22 cellular contexts compared by ENCODE assay signal in genomic region chr21:34333150-34333739, GRCh38. TPM values are rescaled to one million over a fixed set of nuclear protein-coding genes. Genes with fewer than 3 reads are reported as not detected.
DNase-seq lines count a peak whose midpoint lies in the region; ATAC-seq and TF ChIP-seq lines count a peak whose summit lies in the region.
"Had no signal": no experiment of that assay in that cellular context is flagged by ENCODE, and none has a peak within 500 bp of the region (broad histone marks: within the 10 kb centered on the region; RNA-seq: fewer than 3 reads in every experiment).

No MANE protein-coding gene starts in this region.

- DNase-seq in EL (peak; percentile 82), WTC11 (ENCODE audit: low spot score) (no peak), fibroblast of peridontal ligament (ENCODE audit: extremely low read depth) (peak; percentile 30), smooth muscle cell (lab: John Stamatoyannopoulos, UW; ENCODE audit: unreplicated experiment) (no peak), LoVo (ENCODE audit: low spot score) (no peak), cerebellar cortex (ENCODE audit: low spot score) (no peak)
- no peak for DNase-seq in stimulated activated naive CD4-positive, alpha-beta T cell treated with Interleukin-2 at 50 U/mL for 16 hours (lab: John Stamatoyannopoulos, UW)
- no peak for DNase-seq in activated naive CD8-positive, alpha-beta T cell treated with anti-CD3 and anti-CD28 coated beads, Interleukin-2, amount 50 U/mL, for 24 hours
- DNase-seq: activated B cell treated with CpG ODN at 0.5 μM for 24 hours; activated gamma-delta T cell; BE2C; DMS153; erythroblast; GOT3; NCI-H1436; NCI-H524; PC-9; stimulated activated naive CD8-positive, alpha-beta T cell treated with anti-CD3 and anti-CD28 coated beads, Interleukin-15, Interleukin-2, amounts not matched to agents 100 U/mL and 50 U/mL, for 24 hours had no signal

- 0 out of 2 replicates have a peak, but pooled peaks cover 3% of the 10 kb centered on the region for H3K4me1 Mint-ChIP-seq in WTC11
- H3K4me1 Mint-ChIP-seq in activated naive CD8-positive, alpha-beta T cell treated with anti-CD3 and anti-CD28 coated beads, Interleukin-2, amount 50 U/mL, for 24 hours, result peaks cover 7% of the 10 kb centered on the region
- H3K4me1 Mint-ChIP-seq: activated B cell treated with CpG ODN at 0.5 μM for 24 hours, IgD-negative memory B cell had no signal

- no peaks in the 10 kb centered on the region for H4K20me1 ChIP-seq in smooth muscle cell (ENCODE audit: low read depth)

- H3K36me3 ChIP-seq in smooth muscle cell (ENCODE audit: low read depth), result no peaks in the 10 kb centered on the region
- H3K36me3 ChIP-seq: BE2C, cardiac muscle cell had no signal

- H3K9me3 ChIP-seq in smooth muscle cell (replicated peaks; ENCODE audit: low read depth), result no peaks in the 10 kb centered on the region
- H3K9me3 ChIP-seq: BE2C had no signal

- POLR2A ChIA-PET in WTC11 (lab: Charles Lee), result interaction anchor here (0.7 kb wide), 1 partner anchor 1431 kb away, joined by 6 read pairs; no protein-coding TSS in a partner anchor

- H3K27ac ChIP-seq in smooth muscle cell (ENCODE audit: low read depth), result peak overlapping the region; percentile 47
- H3K27ac ChIP-seq: cardiac muscle cell, PC-9 had no signal

- no peak for ATAC-seq in WTC11
- ATAC-seq in activated naive CD8-positive, alpha-beta T cell treated with anti-CD3 and anti-CD28 coated beads, Interleukin-2, amount 50 U/mL, for 24 hours, result no peak
- ATAC-seq: stimulated activated naive CD8-positive, alpha-beta T cell treated with anti-CD3 and anti-CD28 coated beads, Interleukin-15, Interleukin-2, amounts not matched to agents 100 U/mL and 50 U/mL, for 24 hours had no signal

- H3K27ac Mint-ChIP-seq in WTC11, result 0 out of 2 replicates have a peak overlapping the region, but pooled peaks have one; percentile 33
- no peak overlapping the region for H3K27ac Mint-ChIP-seq in activated naive CD8-positive, alpha-beta T cell treated with anti-CD3 and anti-CD28 coated beads, Interleukin-2, amount 50 U/mL, for 24 hours
- H3K27ac Mint-ChIP-seq: activated B cell treated with CpG ODN at 0.5 μM for 24 hours, IgD-negative memory B cell had no signal

- WGBS in smooth muscle cell (ENCODE audit: low lambda C conversion rate), result 49% methylated on average over 12 of the region's 12 CpGs

- H3K79me2 ChIP-seq in smooth muscle cell (ENCODE audit: low read depth), result no peaks in the 10 kb centered on the region

- H3K4me1 ChIP-seq in smooth muscle cell (ENCODE audit: low read depth), result peaks cover 24% of the 10 kb centered on the region
- H3K4me1 ChIP-seq: BE2C had no signal

- no peaks in the 10 kb centered on the region; the same call in 1 of the 2 replicates for H3K27me3 Mint-ChIP-seq in WTC11 (ENCODE audit: low read depth)
- no peaks in the 10 kb centered on the region for H3K27me3 Mint-ChIP-seq in activated naive CD8-positive, alpha-beta T cell treated with anti-CD3 and anti-CD28 coated beads, Interleukin-2, amount 50 U/mL, for 24 hours

- H3K36me3 Mint-ChIP-seq in WTC11, result peaks cover 10% of the 10 kb centered on the region
- no peaks in the 10 kb centered on the region for H3K36me3 Mint-ChIP-seq in activated naive CD8-positive, alpha-beta T cell treated with anti-CD3 and anti-CD28 coated beads, Interleukin-2, amount 50 U/mL, for 24 hours (ENCODE audit: low read depth)
- H3K36me3 Mint-ChIP-seq: IgD-negative memory B cell had no signal

- CTCF ChIA-PET in WTC11 (lab: Charles Lee), result interaction anchor here (2.3 kb wide), 1 partner anchor 14 kb away, joined by 19 read pairs; no protein-coding TSS in a partner anchor

- H3K9ac ChIP-seq in smooth muscle cell (ENCODE audit: low read depth), result no peak overlapping the region

- peak overlapping the region; percentile 69 for H3K4me2 ChIP-seq in smooth muscle cell
- H3K4me2 ChIP-seq: PC-9 had no signal

- peaks cover 18% of the 10 kb centered on the region for H3K9me3 Mint-ChIP-seq in WTC11
- no peaks in the 10 kb centered on the region for H3K9me3 Mint-ChIP-seq in activated naive CD8-positive, alpha-beta T cell treated with anti-CD3 and anti-CD28 coated beads, Interleukin-2, amount 50 U/mL, for 24 hours

- no peak overlapping the region for H3K4me3 Mint-ChIP-seq in WTC11
- no peak overlapping the region for H3K4me3 Mint-ChIP-seq in activated naive CD8-positive, alpha-beta T cell treated with anti-CD3 and anti-CD28 coated beads, Interleukin-2, amount 50 U/mL, for 24 hours
- H3K4me3 Mint-ChIP-seq: activated B cell treated with CpG ODN at 0.5 μM for 24 hours, IgD-negative memory B cell had no signal

- no peak overlapping the region for H3K4me3 ChIP-seq in smooth muscle cell
- H3K4me3 ChIP-seq: cardiac muscle cell, lung, PC-9, skin epidermis had no signal

- TF ChIP-seq CTCF in WTC11 (IDR thresholded peaks at IDR 0.05) (no peak), smooth muscle cell (IDR thresholded peaks at IDR 0.05; ENCODE audit: borderline replicate concordance, insufficient read depth, poor library complexity, severe bottlenecking) (no peak)

- H3F3A ChIP-seq in smooth muscle cell (ENCODE audit: low read depth), result no peaks in the 10 kb centered on the region

- H2AFZ ChIP-seq in smooth muscle cell (ENCODE audit: low read depth), result no peak overlapping the region
- H2AFZ ChIP-seq: PC-9 had no signal

- no peaks in the 10 kb centered on the region for H3K27me3 ChIP-seq in smooth muscle cell (ENCODE audit: low read depth)
- H3K27me3 ChIP-seq: BE2C, cardiac muscle cell had no signal

TF ChIP-seq in WTC11, 78 proteins besides CTCF, POLR2A, EP300 and RAD21 (continues in another document):
- TF ChIP-seq GRHL2 (CRISPR knock-in tag; IDR thresholded peaks at IDR 0.05; ENCODE audit: insufficient replicate concordance, severe bottlenecking) (no peak), PRRX2 (CRISPR knock-in tag; IDR thresholded peaks at IDR 0.05) (no peak), SOX15 (CRISPR knock-in tag; IDR thresholded peaks at IDR 0.05) (no peak), HMGXB4 (CRISPR knock-in tag; IDR thresholded peaks at IDR 0.05) (no peak), NFATC4 (CRISPR knock-in tag; IDR thresholded peaks at IDR 0.05) (no peak), ZNF281 (CRISPR knock-in tag; IDR thresholded peaks at IDR 0.05) (no peak), ERG (CRISPR knock-in tag; IDR thresholded peaks at IDR 0.05) (no peak)

RNA-seq across cellular contexts. Expression of gene KCNE2, which starts 30.6 kb away (rescaled TPM):
- total RNA-seq in WTC11 (2021), result 0.23 to 0.62 TPM (median 0.44 TPM) in 3 replicates
- not detected in 2 replicates for total RNA-seq in smooth muscle cell
- polyA plus RNA-seq in smooth muscle cell, result 0.45 and 1.1 TPM in 2 replicates
- total RNA-seq: activated B cell treated with CpG ODN at 0.5 μM for 24 hours, PC-9 had no signal
- polyA plus RNA-seq: IgD-negative memory B cell had no signal

RNA-seq across cellular contexts. Expression of gene SMIM11, which starts 42.1 kb away (rescaled TPM):
- total RNA-seq in WTC11 (2021) (1.4 to 17.3 TPM (median 2.8 TPM) in 3 replicates), smooth muscle cell (3.8 TPM in 1 of 2 replicates, not detected in the other)
- polyA plus RNA-seq in smooth muscle cell, result 0.57 and 3.2 TPM in 2 replicates

Comparison
In these comparisons a context has a peak if more than half of its experiments do, and no peak if none do; other contexts are left out.
1. DNase-seq: peak in EL (single experiment) and fibroblast of peridontal ligament (single experiment); none in WTC11 (single experiment), smooth muscle cell (single experiment), stimulated activated naive CD4-positive, alpha-beta T cell treated with Interleukin-2 at 50 U/mL for 16 hours (single experiment), LoVo (single experiment), activated naive CD8-positive, alpha-beta T cell treated with anti-CD3 and anti-CD28 coated beads, Interleukin-2, amount 50 U/mL, for 24 hours (single experiment) and cerebellar cortex (single experiment).